24 cellular contexts compared by ENCODE assay signal in the genomic region with DNA sequence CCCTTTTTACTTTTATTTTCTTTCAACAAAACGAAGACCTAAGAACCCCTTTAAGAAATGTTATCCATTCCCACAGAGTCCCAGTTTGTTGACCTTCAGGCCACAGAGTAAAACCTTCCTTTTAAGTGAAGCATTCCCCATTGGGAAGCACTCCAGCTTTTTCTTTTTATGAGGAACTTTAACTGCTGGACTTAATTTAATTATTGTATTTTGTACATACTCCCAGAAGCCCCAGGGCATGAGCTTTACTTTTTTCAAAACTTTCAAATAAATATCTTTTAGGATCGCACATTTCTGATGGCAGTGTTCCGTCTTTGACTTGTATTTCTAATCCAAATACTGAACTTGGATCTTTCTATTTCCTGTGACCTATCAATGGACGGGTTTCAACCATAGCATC.
"Had no signal": no experiment of that assay in that cellular context is flagged by ENCODE, and none has a peak within 500 bp of the region (broad histone marks: within the 10 kb centered on the region; RNA-seq: fewer than 3 reads in every experiment).

No MANE protein-coding gene starts in this region.

- H3K27ac Mint-ChIP-seq: dendritic cell treated with granulocyte-macrophage colony-stimulating factor and Interleukin-4, amounts not matched to agents 40 ng/mL and 50 ng/mL, for 4 days; natural killer cell treated with Interleukin-12 subunit alpha and Interleukin-12 subunit beta and Interleukin-15 and Interleukin-18, amount 100 ng/mL, for 72 hours; stimulated activated effector memory CD8-positive, alpha-beta T cell treated with anti-CD3 and anti-CD28 coated beads, Interleukin-12 subunit alpha, Interleukin-12 subunit beta, amount 100 ng/mL, for 72 hours; type B pancreatic cell had no signal

- H3K4me1 ChIP-seq: colonic mucosa, esophagus squamous epithelium, heart right ventricle, left lung, psoas muscle, sigmoid colon, testis, tibial artery had no signal

- ATAC-seq: heart right ventricle; left cardiac atrium; left lung; natural killer cell treated with Interleukin-12 subunit alpha and Interleukin-12 subunit beta and Interleukin-15 and Interleukin-18, amount 100 ng/mL, for 72 hours; psoas muscle; right cardiac atrium; stimulated activated effector memory CD8-positive, alpha-beta T cell treated with anti-CD3 and anti-CD28 coated beads, Interleukin-12 subunit alpha, Interleukin-12 subunit beta, amount 100 ng/mL, for 72 hours; stimulated activated naive CD8-positive, alpha-beta T cell treated with anti-CD3 and anti-CD28 coated beads, Interleukin-15, Interleukin-2, amounts not matched to agents 100 U/mL and 50 U/mL, for 24 hours had no signal

- H3K27me3 ChIP-seq: colonic mucosa, testis had no signal

- H3K9me3 Mint-ChIP-seq: dendritic cell treated with granulocyte-macrophage colony-stimulating factor and Interleukin-4, amounts not matched to agents 40 ng/mL and 50 ng/mL, for 4 days; natural killer cell treated with Interleukin-12 subunit alpha and Interleukin-12 subunit beta and Interleukin-15 and Interleukin-18, amount 100 ng/mL, for 72 hours; stimulated activated effector memory CD8-positive, alpha-beta T cell treated with anti-CD3 and anti-CD28 coated beads, Interleukin-12 subunit alpha, Interleukin-12 subunit beta, amount 100 ng/mL, for 72 hours; type B pancreatic cell had no signal

- H3K36me3 ChIP-seq: colonic mucosa, esophagus squamous epithelium, heart right ventricle, left lung, neutrophil, sigmoid colon, tibial artery had no signal

- H3K27ac ChIP-seq: colonic mucosa, esophagus squamous epithelium, heart right ventricle, left lung, neutrophil, psoas muscle, sigmoid colon, testis, tibial artery had no signal

- H3K36me3 Mint-ChIP-seq: natural killer cell treated with Interleukin-12 subunit alpha and Interleukin-12 subunit beta and Interleukin-15 and Interleukin-18, amount 100 ng/mL, for 72 hours; stimulated activated effector memory CD8-positive, alpha-beta T cell treated with anti-CD3 and anti-CD28 coated beads, Interleukin-12 subunit alpha, Interleukin-12 subunit beta, amount 100 ng/mL, for 72 hours; type B pancreatic cell had no signal

- H3K9me3 ChIP-seq: colonic mucosa, esophagus squamous epithelium, heart right ventricle, left lung, neutrophil, psoas muscle, sigmoid colon, testis, tibial artery had no signal

- H3K4me3 Mint-ChIP-seq: dendritic cell treated with granulocyte-macrophage colony-stimulating factor and Interleukin-4, amounts not matched to agents 40 ng/mL and 50 ng/mL, for 4 days; natural killer cell treated with Interleukin-12 subunit alpha and Interleukin-12 subunit beta and Interleukin-15 and Interleukin-18, amount 100 ng/mL, for 72 hours; stimulated activated effector memory CD8-positive, alpha-beta T cell treated with anti-CD3 and anti-CD28 coated beads, Interleukin-12 subunit alpha, Interleukin-12 subunit beta, amount 100 ng/mL, for 72 hours had no signal

- H3K4me3 ChIP-seq: colonic mucosa, esophagus squamous epithelium, heart right ventricle, left lung, psoas muscle, sigmoid colon, testis, tibial artery had no signal

- DNase-seq: colonic mucosa; effector CD8-positive, alpha-beta T cell; erythroblast; esophagus squamous epithelium; foreskin melanocyte; glutamatergic neuron; heart right ventricle; hippocampal formation; left cardiac atrium; left lung; mammary epithelial cell; psoas muscle; right cardiac atrium; sigmoid colon; stimulated activated CD4-positive, alpha-beta T cell treated with anti-CD3 and anti-CD28 coated beads, Interleukin-2, amount 100 ng/mL, for 24 hours; stimulated activated CD4-positive, alpha-beta T cell treated with anti-CD3 and anti-CD28 coated beads, Interleukin-4, amount 100 ng/mL, for 24 hours; stimulated activated naive CD8-positive, alpha-beta T cell treated with anti-CD3 and anti-CD28 coated beads, Interleukin-15, Interleukin-2, amounts not matched to agents 100 U/mL and 50 U/mL, for 24 hours; testis; tibial artery had no signal
